ENCODE assay signal across 8 cellular contexts in the genomic region with DNA sequence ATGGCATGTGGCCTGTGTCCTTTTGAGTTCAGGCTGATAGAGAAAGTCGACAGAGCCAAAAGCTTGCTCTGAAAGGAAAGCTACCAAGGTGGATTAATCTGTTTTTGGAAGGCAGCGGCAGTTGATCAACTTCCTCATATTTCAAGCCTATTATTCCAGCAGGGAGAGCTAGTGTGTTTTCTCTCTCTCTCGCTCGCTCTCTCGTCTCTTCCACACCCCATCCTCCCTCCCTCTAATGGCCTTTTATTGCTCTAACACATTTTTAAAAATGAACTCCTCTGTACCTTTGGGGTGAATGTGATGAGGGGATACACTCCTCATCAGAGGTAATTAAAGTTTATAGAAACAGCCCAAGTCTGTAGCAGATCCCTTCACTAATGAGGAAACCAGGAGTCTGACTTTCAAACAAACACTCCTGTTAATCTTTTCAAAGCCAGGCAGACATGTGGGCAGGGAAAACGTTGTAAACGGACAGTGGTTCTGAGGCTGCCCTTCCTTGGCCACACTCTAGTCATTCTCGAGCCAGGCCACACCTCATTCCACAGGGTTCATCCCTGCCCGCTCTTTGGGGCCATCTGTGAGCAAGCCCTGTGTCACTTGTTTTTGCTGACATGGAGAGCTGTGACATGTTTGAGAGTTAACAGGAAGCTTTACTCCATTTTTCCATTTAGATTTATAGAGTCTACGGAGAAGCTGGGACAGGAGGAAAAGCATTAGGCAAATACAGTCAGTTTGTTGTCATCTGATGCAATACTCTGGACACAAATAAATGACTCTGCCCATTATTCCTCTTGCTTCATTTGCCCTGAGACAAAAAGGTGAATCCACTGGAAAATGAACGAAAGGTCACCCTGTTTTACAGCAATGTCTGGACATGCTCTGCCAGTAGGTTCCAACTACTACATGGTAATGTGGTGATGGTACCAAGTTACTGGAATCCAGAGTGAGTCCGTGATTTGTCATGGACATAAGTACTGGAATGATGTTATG.
DNase-seq lines count a peak whose midpoint lies in the region; ATAC-seq and TF ChIP-seq lines count a peak whose summit lies in the region.

No MANE protein-coding gene starts in this region.

- no peaks in the 10 kb centered on the region for H3K27me3 ChIP-seq in CD4-positive, alpha-beta T cell (ENCODE audit: control insufficient read depth, insufficient read depth, low read length)
- no peaks in the 10 kb centered on the region for H3K27me3 ChIP-seq in esophagus (ENCODE audit: control insufficient read depth in 1 of 2, insufficient read depth in 2 of 2, low read length in 2 of 2)
- H3K27me3 ChIP-seq in neutrophil, result no peaks in the 10 kb centered on the region

- ATAC-seq in CD4-positive, alpha-beta T cell (ENCODE audit: poor library complexity), result no peak
- no peak for ATAC-seq in HG02759 (IDR thresholded peaks at IDR 0.05; ENCODE audit: unreplicated experiment)

- peaks cover 0 to 6% of the 10 kb centered on the region in 2 donors for H3K4me1 ChIP-seq in esophagus (ENCODE audit: control insufficient read depth in 2 of 2, insufficient read depth in 2 of 2, low read length in 1 of 2)
- no peaks in the 10 kb centered on the region for H3K4me1 ChIP-seq in neutrophil (ENCODE audit: control insufficient read depth in 1 of 2, insufficient read depth in 1 of 2, low read depth in 1 of 2, low read length in 1 of 2)

- H3K27me3 Mint-ChIP-seq in CD4-positive, alpha-beta T cell, result no peaks in the 10 kb centered on the region

- no peak overlapping the region for H3K4me3 Mint-ChIP-seq in CD4-positive, alpha-beta T cell

- intact Hi-C loops in CD4-positive, alpha-beta T cell (cut with DNase I, micrococcal nuclease), result no loop called here

- WGBS in esophagus, 2 donors, result 26 to 40% methylated on average over 12 of the region's 12 CpGs

- H3K4me3 ChIP-seq in esophagus (ENCODE audit: low read depth in 1 of 2, low read length in 2 of 2) (no peak overlapping the region), neutrophil (ENCODE audit: low read depth in 1 of 2, low read length in 1 of 2) (no peak overlapping the region)

- DNase-seq in CD4-positive, alpha-beta T cell, result no peak
- DNase-seq in NCI-H510A (lab: John Stamatoyannopoulos, UW) (peak; percentile 31), NAMALWA (ENCODE audit: low spot score) (no peak), globus pallidus (ENCODE audit: low spot score) (no peak), T-helper 9 cell (no peak)

- H3K9me3 ChIP-seq in CD4-positive, alpha-beta T cell (ENCODE audit: control insufficient read depth, low read length), result no peaks in the 10 kb centered on the region
- H3K9me3 ChIP-seq in esophagus (ENCODE audit: control insufficient read depth in 2 of 2, insufficient read depth in 1 of 2, low read depth in 1 of 2, low read length in 1 of 2), result peaks cover 0 to 1% of the 10 kb centered on the region in 2 donors
- H3K9me3 ChIP-seq in neutrophil, result no peaks in the 10 kb centered on the region

- peaks cover 2 to 15% of the 10 kb centered on the region in 2 donors for H3K36me3 ChIP-seq in esophagus (ENCODE audit: control insufficient read depth in 2 of 2, insufficient read depth in 2 of 2, low read length in 1 of 2)
- H3K36me3 ChIP-seq in neutrophil, result peaks cover 92% of the 10 kb centered on the region

- POLR2A ChIA-PET in CD4-positive, alpha-beta T cell (lab: Charles Lee), result no interaction called here

- peaks cover 94% of the 10 kb centered on the region for H3K36me3 Mint-ChIP-seq in CD4-positive, alpha-beta T cell (ENCODE audit: low read depth)

- no peak for TF ChIP-seq CTCF in CD4-positive, alpha-beta T cell (IDR thresholded peaks at IDR 0.05)
- TF ChIP-seq CTCF in neutrophil (IDR thresholded peaks at IDR 0.05), result no peak

- H3K27ac ChIP-seq in CD4-positive, alpha-beta T cell (ENCODE audit: low read depth, low read length), result no peak overlapping the region
- H3K27ac ChIP-seq in esophagus (ENCODE audit: low read depth in 2 of 2, low read length in 1 of 2) (peak overlapping the region; percentile 67 to 89), neutrophil (peak overlapping the region; percentile 32)

- H3K9me3 Mint-ChIP-seq in CD4-positive, alpha-beta T cell, result no peaks in the 10 kb centered on the region

- CTCF ChIA-PET in CD4-positive, alpha-beta T cell (lab: Charles Lee), result no interaction called here

- H3K4me1 Mint-ChIP-seq in CD4-positive, alpha-beta T cell (ENCODE audit: low read depth), result no peaks in the 10 kb centered on the region

- peak overlapping the region; percentile 20 for H3K27ac Mint-ChIP-seq in CD4-positive, alpha-beta T cell
